In genomic region chr13:111116830-111117229, GRCh38 we compare ENCODE assay signal across 16 cellular contexts. TPM values are rescaled to one million over a fixed set of nuclear protein-coding genes. Genes with fewer than 3 reads are reported as not detected.
DNase-seq lines count a peak whose midpoint lies in the region; ATAC-seq and TF ChIP-seq lines count a peak whose summit lies in the region.
"Had no signal": no experiment of that assay in that cellular context is flagged by ENCODE, and none has a peak within 500 bp of the region (broad histone marks: within the 10 kb centered on the region; RNA-seq: fewer than 3 reads in every experiment).

No MANE protein-coding gene starts in this region.

- 61% methylated on average over 1 of the region's 1 CpG for WGBS in suprapubic skin

- H3K4me1 Mint-ChIP-seq in GM23338 = peaks cover 15% of the 10 kb centered on the region

- H4K20me1 ChIP-seq in GM23338 (replicated peaks; ENCODE audit: insufficient read depth) = no peaks in the 10 kb centered on the region

- H3K27ac ChIP-seq in GM23338 (ENCODE audit: low read depth) = no peak overlapping the region
- H3K27ac ChIP-seq in iPS-20b (ENCODE audit: low read length) = no peak overlapping the region
- H3K27ac ChIP-seq in suprapubic skin = peak overlapping the region; percentile 34
- H3K27ac ChIP-seq: body of pancreas, C4-2B had no signal

- H3K4me3 ChIP-seq in GM23338 = peak overlapping the region; percentile 96
- H3K4me3 ChIP-seq in iPS-20b (ENCODE audit: low read length) = peak overlapping the region; percentile 89; the same call in 1 of the 2 replicates
- H3K4me3 ChIP-seq in suprapubic skin = peak overlapping the region; percentile 66

- peaks cover 3% of the 10 kb centered on the region; the same call in 1 of the 2 replicates for H3K4me1 ChIP-seq in GM23338 (ENCODE audit: insufficient read depth)
- no peaks in the 10 kb centered on the region for H3K4me1 ChIP-seq in iPS-20b (ENCODE audit: insufficient read depth, low read length)
- peaks cover 39% of the 10 kb centered on the region for H3K4me1 ChIP-seq in suprapubic skin

- no peak for ATAC-seq in GM23338
- ATAC-seq in HG03025 (IDR thresholded peaks at IDR 0.05; ENCODE audit: low FRiP score, unreplicated experiment) = no peak
- ATAC-seq: body of pancreas had no signal

- TF ChIP-seq POLR2A in suprapubic skin (IDR thresholded peaks at IDR 0.05) = no peak

- H3K9me3 ChIP-seq in iPS-20b (ENCODE audit: insufficient read depth, low read depth, low read length) = no peaks in the 10 kb centered on the region
- no peaks in the 10 kb centered on the region for H3K9me3 ChIP-seq in suprapubic skin
- H3K9me3 ChIP-seq: body of pancreas had no signal

- peaks cover 4% of the 10 kb centered on the region; the same call in 2 of the 3 replicates for H3K36me3 Mint-ChIP-seq in GM23338 (ENCODE audit: low read depth)
- H3K36me3 Mint-ChIP-seq: memory B cell had no signal

- H3K4me2 ChIP-seq in GM23338 = peak overlapping the region; percentile 88

- H3K9me2 ChIP-seq in GM23338 (ENCODE audit: insufficient read depth) = no peaks in the 10 kb centered on the region

- H3K9ac ChIP-seq in iPS-20b (ENCODE audit: low read depth, low read length) = no peak overlapping the region

- TF ChIP-seq EP300 in suprapubic skin (IDR thresholded peaks at IDR 0.05) = no peak

- DNase-seq in GM23338 (ENCODE audit: low spot score) (no peak), dedifferentiated amniotic fluid mesenchymal stem cell (ENCODE audit: extremely low spot score) (peak; percentile 64), suprapubic skin (ENCODE audit: low spot score in 2 of 2) (no peak), SKM-1 (lab: John Stamatoyannopoulos, UW; ENCODE audit: unreplicated experiment) (no peak)
- no peak for DNase-seq in activated CD4-positive, alpha-beta T cell treated with anti-CD3 and anti-CD28 coated beads, Interleukin-2, amount 50 U/mL, for 48 hours
- DNase-seq: activated naive CD4-positive, alpha-beta T cell treated with anti-CD3 and anti-CD28 coated beads for 36 hours; NCI-H2029 treated with DMSO at 0.1 percent for 48 hours; SIG-M5; stimulated activated CD4-positive, alpha-beta T cell treated with anti-CD3 and anti-CD28 coated beads, Interleukin-4, amount 100 ng/mL, for 24 hours; stimulated activated CD8-positive, alpha-beta memory T cell treated with anti-CD3 and anti-CD28 coated beads, Interleukin-4, amount 100 ng/mL, for 48 hours; T-helper 9 cell had no signal

- no peaks in the 10 kb centered on the region for H3K79me2 ChIP-seq in GM23338 (replicated peaks; ENCODE audit: insufficient read depth)

- H3K27ac Mint-ChIP-seq in GM23338 = no peak overlapping the region
- H3K27ac Mint-ChIP-seq: activated naive CD4-positive, alpha-beta T cell treated with anti-CD3 and anti-CD28 coated beads for 36 hours; memory B cell had no signal

- no peaks in the 10 kb centered on the region for H3F3A ChIP-seq in GM23338 (replicated peaks; ENCODE audit: low read depth)

- H3K36me3 ChIP-seq in GM23338 (ENCODE audit: insufficient read depth) = no peaks in the 10 kb centered on the region
- no peaks in the 10 kb centered on the region for H3K36me3 ChIP-seq in iPS-20b (ENCODE audit: insufficient read depth, low read depth, low read length)
- H3K36me3 ChIP-seq in suprapubic skin = no peaks in the 10 kb centered on the region

- H3K27me3 ChIP-seq in GM23338 (ENCODE audit: insufficient read depth) = peaks cover 54% of the 10 kb centered on the region
- peaks cover 53% of the 10 kb centered on the region for H3K27me3 ChIP-seq in iPS-20b (ENCODE audit: insufficient read depth, low read length)
- peaks cover 58% of the 10 kb centered on the region for H3K27me3 ChIP-seq in suprapubic skin

- H2AFZ ChIP-seq in GM23338 = no peak overlapping the region

- no peak for TF ChIP-seq CTCF in GM23338 (conservative IDR thresholded peaks at IDR 0.05; ENCODE audit: low read depth in 2 of 2)
- no peak for TF ChIP-seq CTCF in suprapubic skin (IDR thresholded peaks at IDR 0.05)

- no peak overlapping the region for H3K4me3 Mint-ChIP-seq in GM23338

- H3K27me3 Mint-ChIP-seq in GM23338 (ENCODE audit: insufficient read depth, low read depth, poor library complexity) = peaks cover 54% of the 10 kb centered on the region

- peaks cover 4% of the 10 kb centered on the region; the same call in 2 of the 3 replicates for H3K9me3 Mint-ChIP-seq in GM23338
- H3K9me3 Mint-ChIP-seq: activated naive CD4-positive, alpha-beta T cell treated with anti-CD3 and anti-CD28 coated beads for 36 hours; memory B cell had no signal

TF ChIP-seq in GM23338, 12 proteins besides CTCF, POLR2A, EP300 and RAD21:
- TF ChIP-seq, protein P1, sequence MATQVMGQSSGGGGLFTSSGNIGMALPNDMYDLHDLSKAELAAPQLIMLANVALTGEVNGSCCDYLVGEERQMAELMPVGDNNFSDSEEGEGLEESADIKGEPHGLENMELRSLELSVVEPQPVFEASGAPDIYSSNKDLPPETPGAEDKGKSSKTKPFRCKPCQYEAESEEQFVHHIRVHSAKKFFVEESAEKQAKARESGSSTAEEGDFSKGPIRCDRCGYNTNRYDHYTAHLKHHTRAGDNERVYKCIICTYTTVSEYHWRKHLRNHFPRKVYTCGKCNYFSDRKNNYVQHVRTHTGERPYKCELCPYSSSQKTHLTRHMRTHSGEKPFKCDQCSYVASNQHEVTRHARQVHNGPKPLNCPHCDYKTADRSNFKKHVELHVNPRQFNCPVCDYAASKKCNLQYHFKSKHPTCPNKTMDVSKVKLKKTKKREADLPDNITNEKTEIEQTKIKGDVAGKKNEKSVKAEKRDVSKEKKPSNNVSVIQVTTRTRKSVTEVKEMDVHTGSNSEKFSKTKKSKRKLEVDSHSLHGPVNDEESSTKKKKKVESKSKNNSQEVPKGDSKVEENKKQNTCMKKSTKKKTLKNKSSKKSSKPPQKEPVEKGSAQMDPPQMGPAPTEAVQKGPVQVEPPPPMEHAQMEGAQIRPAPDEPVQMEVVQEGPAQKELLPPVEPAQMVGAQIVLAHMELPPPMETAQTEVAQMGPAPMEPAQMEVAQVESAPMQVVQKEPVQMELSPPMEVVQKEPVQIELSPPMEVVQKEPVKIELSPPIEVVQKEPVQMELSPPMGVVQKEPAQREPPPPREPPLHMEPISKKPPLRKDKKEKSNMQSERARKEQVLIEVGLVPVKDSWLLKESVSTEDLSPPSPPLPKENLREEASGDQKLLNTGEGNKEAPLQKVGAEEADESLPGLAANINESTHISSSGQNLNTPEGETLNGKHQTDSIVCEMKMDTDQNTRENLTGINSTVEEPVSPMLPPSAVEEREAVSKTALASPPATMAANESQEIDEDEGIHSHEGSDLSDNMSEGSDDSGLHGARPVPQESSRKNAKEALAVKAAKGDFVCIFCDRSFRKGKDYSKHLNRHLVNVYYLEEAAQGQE (IDR thresholded peaks at IDR 0.05; ENCODE audit: unreplicated experiment) = no peak
- TF ChIP-seq EZH2phosphoT487 (IDR thresholded peaks at IDR 0.05; ENCODE audit: unreplicated experiment) (no peak), JUNB (IDR thresholded peaks at IDR 0.05; ENCODE audit: unreplicated experiment) (no peak), EZH2 (IDR thresholded peaks at IDR 0.05; ENCODE audit: low read depth, unreplicated experiment) (no peak), ZNF114 (CRISPR knock-in tag; IDR thresholded peaks at IDR 0.05) (no peak), NANOG (IDR thresholded peaks at IDR 0.05; ENCODE audit: borderline replicate concordance) (no peak)

RNA-seq across cellular contexts. Expression of gene ARHGEF7, which starts 1.7 kb away (rescaled TPM):
- 51.0 and 58.9 TPM in 2 replicates for total RNA-seq in GM23338 (2014; rRNA removed; shearing (Covaris generic))
- polyA plus RNA-seq in GM23338 (2016; fragmentation: Nextera tagmentation; extraction: Ambion mirVana) = 22.4 and 23.6 TPM in 2 replicates
- total RNA-seq in suprapubic skin = 100 to 1,000 TPM in 2 of 4 donors, 10 to 100 TPM in 2; 72.1 to 210 (median 99.6) TPM
